8 cellular contexts compared by ENCODE assay signal in genomic region chr11:65551572-65552398, GRCh38. TPM values are rescaled to one million over a fixed set of nuclear protein-coding genes. Genes with fewer than 3 reads are reported as not detected.
A peak's percentile ranks its signal among the peaks of the same experiment; 100 is the strongest.
DNase-seq lines count a peak whose midpoint lies in the region; ATAC-seq and TF ChIP-seq lines count a peak whose summit lies in the region.

No MANE protein-coding gene starts in this region.

- DNase-seq in ELR (ENCODE audit: low read depth), result peak; percentile 52
- peak; percentile 24 to 27 for DNase-seq in NOMO-1 (lab: John Stamatoyannopoulos, UW; ENCODE audit: unreplicated experiment in 2 of 2)
- peak; percentile 55 for DNase-seq in activated gamma-delta T cell treated with anti-CD3 and anti-CD28 coated beads, Interleukin-2, amount 50 U/mL, for 16 hours (ENCODE audit: low read depth)
- DNase-seq in left ventricle myocardium inferior, result peak; percentile 45
- DNase-seq in stimulated activated CD4-positive, alpha-beta T cell treated with anti-CD3 and anti-CD28 coated beads, Interleukin-4, amount 100 ng/mL, for 4 hours, result peak; percentile 46 to 51
- DNase-seq in globus pallidus (ENCODE audit: low spot score), result no peak
- DNase-seq in T1000 (lab: John Stamatoyannopoulos, UW), result no peak

- no peak overlapping the region for H3K27ac ChIP-seq in left ventricle myocardium inferior (replicated peaks)

- no peak overlapping the region for H3K4me3 ChIP-seq in left ventricle myocardium inferior

- ATAC-seq in HG02678 (IDR thresholded peaks at IDR 0.05; ENCODE audit: unreplicated experiment), result peak; percentile 76

- peaks cover 50% of the 10 kb centered on the region for H3K4me1 ChIP-seq in left ventricle myocardium inferior

- H3K9me3 ChIP-seq in left ventricle myocardium inferior (replicated peaks), result no peaks in the 10 kb centered on the region

- TF ChIP-seq CTCF in left ventricle myocardium inferior (IDR thresholded peaks at IDR 0.05; ENCODE audit: borderline replicate concordance), result peak; percentile 48

- intact Hi-C loops in left ventricle myocardium inferior (cut with micrococcal nuclease), result no loop called here

- H3K27me3 ChIP-seq in left ventricle myocardium inferior (ENCODE audit: low read depth), result no peaks in the 10 kb centered on the region

- peaks cover 63% of the 10 kb centered on the region for H3K36me3 ChIP-seq in left ventricle myocardium inferior

RNA-seq across cellular contexts. Expression of gene LTBP3, which starts 6.4 kb away (rescaled TPM):
- 80.3 TPM for total RNA-seq in left ventricle myocardium inferior

RNA-seq across cellular contexts. Expression of gene ZNRD2, which starts 18.5 kb away (rescaled TPM):
- total RNA-seq in left ventricle myocardium inferior, result 21.1 TPM

RNA-seq across cellular contexts. Expression of gene FAM89B, which starts 20.6 kb away (rescaled TPM):
- 40.9 TPM for total RNA-seq in left ventricle myocardium inferior

RNA-seq across cellular contexts. Expression of gene EHBP1L1, which starts 24.1 kb away (rescaled TPM):
- total RNA-seq in left ventricle myocardium inferior, result 69.5 TPM

RNA-seq across cellular contexts. Expression of gene SCYL1, which starts 26.9 kb away (rescaled TPM):
- total RNA-seq in left ventricle myocardium inferior, result 60.2 TPM

Comparison
In these comparisons a context has a peak if more than half of its experiments do, and no peak if none do; other contexts are left out.
1. DNase-seq: peak in ELR (single experiment), NOMO-1 (2 of 2), activated gamma-delta T cell treated with anti-CD3 and anti-CD28 coated beads, Interleukin-2, amount 50 U/mL, for 16 hours (single experiment), left ventricle myocardium inferior (single experiment) and stimulated activated CD4-positive, alpha-beta T cell treated with anti-CD3 and anti-CD28 coated beads, Interleukin-4, amount 100 ng/mL, for 4 hours (2 of 2); none in globus pallidus (single experiment) and T1000 (single experiment).